In genomic region chr4:163554870-163555465, GRCh38 we compare ENCODE assay signal across 9 cellular contexts.
DNase-seq lines count a peak whose midpoint lies in the region; ATAC-seq, FAIRE-seq and TF ChIP-seq lines count a peak whose summit lies in the region.
"Had no signal": no experiment of that assay in that cellular context is flagged by ENCODE, and none has a peak within 500 bp of the region (broad histone marks: within the 10 kb centered on the region; RNA-seq: fewer than 3 reads in every experiment).

No MANE protein-coding gene starts in this region.

- H3K9me3 ChIP-seq in colonic mucosa = no peaks in the 10 kb centered on the region
- H3K9me3 ChIP-seq in pancreas = no peaks in the 10 kb centered on the region
- H3K9me3 ChIP-seq: BLaER1 had no signal

- peak in 1 of 4 donors; percentile 29 for ATAC-seq in pancreas
- no peak for ATAC-seq in HG03135 (IDR thresholded peaks at IDR 0.05; ENCODE audit: unreplicated experiment)
- ATAC-seq in GM21619 (IDR thresholded peaks at IDR 0.05; ENCODE audit: unreplicated experiment) = no peak

- FAIRE-seq in pancreas (lab: Jason Lieb, UNC) = peak; percentile 76

- no peaks in the 10 kb centered on the region for H3K36me3 ChIP-seq in colonic mucosa
- H3K36me3 ChIP-seq in pancreas = no peaks in the 10 kb centered on the region
- H3K36me3 ChIP-seq: BLaER1 had no signal

- intact Hi-C loops in colonic mucosa (cut with DNase I) (loop anchor here (5.0 kb wide), 2 partner anchors 127 to 1187 kb away; no protein-coding TSS in a partner anchor), pancreas (cut with DNase I) (loop anchor here in 1 of 3 donors (10.0 kb wide), 1 partner anchor 1170 kb away; no protein-coding TSS in a partner anchor)

- WGBS in pancreas, 2 donors = 16 to 21% methylated on average over 3 of the region's 3 CpGs

- H3K27me3 ChIP-seq in colonic mucosa = no peaks in the 10 kb centered on the region
- peaks cover 0 to 9% (median 0%) of the 10 kb centered on the region in 4 donors for H3K27me3 ChIP-seq in pancreas
- H3K27me3 ChIP-seq: BLaER1 had no signal

- no peak overlapping the region for H3K4me3 ChIP-seq in colonic mucosa
- H3K4me3 ChIP-seq in pancreas = no peak overlapping the region
- H3K4me3 ChIP-seq: BLaER1 had no signal

- H3K4me1 ChIP-seq in colonic mucosa = no peaks in the 10 kb centered on the region
- peaks cover 0 to 6% (median 0%) of the 10 kb centered on the region in 3 donors for H3K4me1 ChIP-seq in pancreas

- H3K27ac ChIP-seq in colonic mucosa = no peak overlapping the region
- no peak overlapping the region for H3K27ac ChIP-seq in pancreas
- H3K27ac ChIP-seq: BLaER1 had no signal

- H3K9ac ChIP-seq in colonic mucosa (ENCODE audit: low read depth in 2 of 2, low read length in 2 of 2) = no peak overlapping the region
- H3K9ac ChIP-seq: BLaER1 had no signal

- DNase-seq in DMS153 treated with DMSO at 0.1 percent for 48 hours (lab: John Stamatoyannopoulos, UW; ENCODE audit: unreplicated experiment) (peak; percentile 9), DMS153 (lab: John Stamatoyannopoulos, UW) (no peak), NCI-H69 (lab: John Stamatoyannopoulos, UW) (peak; percentile 30), colonic mucosa (no peak), pancreas (no peak)
- DNase-seq in effector CD4-positive, alpha-beta T cell = no peak

- TF ChIP-seq CTCF in colonic mucosa (IDR thresholded peaks at IDR 0.05) (peak; percentile 65), pancreas (IDR thresholded peaks at IDR 0.05) (peak; percentile 18 to 57 (median 42))

Comparison
In these comparisons a context has a peak if more than half of its experiments do, and no peak if none do; other contexts are left out.
1. DNase-seq: peak in DMS153 treated with DMSO at 0.1 percent for 48 hours (single experiment) and NCI-H69 (single experiment); none in DMS153 (single experiment), colonic mucosa (single experiment), pancreas (0 of 6) and effector CD4-positive, alpha-beta T cell (single experiment).